In the genomic region with DNA sequence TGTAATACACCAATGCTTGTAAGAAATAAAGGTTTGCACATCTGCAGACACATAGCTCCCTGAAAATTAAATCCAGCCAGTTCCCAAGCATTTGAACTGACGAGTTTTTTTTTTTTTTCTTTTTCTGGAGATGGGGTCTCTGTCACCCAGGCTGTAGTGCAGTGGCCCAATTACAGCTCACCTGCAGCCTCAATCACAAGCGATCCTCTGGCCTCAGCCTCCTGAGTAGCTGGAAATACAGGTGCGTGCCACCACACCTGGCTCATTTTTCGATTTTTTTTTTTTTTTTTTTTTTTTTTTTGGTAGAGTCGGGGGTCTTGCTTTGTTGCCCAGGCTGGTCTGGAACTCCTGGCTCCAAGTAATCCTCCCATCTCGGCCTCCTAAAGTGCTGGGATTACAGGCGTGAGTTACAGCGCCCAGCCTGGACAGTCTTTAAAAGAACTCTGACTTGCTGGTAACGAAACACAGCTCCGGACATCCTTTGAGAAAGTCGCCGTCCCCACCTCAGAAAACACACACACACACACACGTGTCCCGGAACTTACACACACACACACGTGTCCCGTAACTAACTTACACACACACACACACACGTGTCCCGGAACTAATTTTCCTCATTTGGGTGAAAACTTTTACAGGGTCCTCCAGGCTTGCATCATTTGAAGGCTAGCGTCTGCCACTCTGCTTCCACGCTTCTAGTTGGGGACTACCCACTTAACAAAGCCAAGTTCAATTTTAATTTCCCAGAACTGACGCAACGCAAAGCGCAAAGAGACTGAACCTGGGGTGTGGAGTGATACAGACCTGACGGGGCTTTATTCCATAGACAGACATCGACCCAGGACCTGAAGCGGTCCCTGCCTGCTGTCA, we compare ENCODE assay signal across 8 cellular contexts. TPM values are rescaled to one million over a fixed set of nuclear protein-coding genes. Genes with fewer than 3 reads are reported as not detected.
DNase-seq lines count a peak whose midpoint lies in the region; ATAC-seq, FAIRE-seq and TF ChIP-seq lines count a peak whose summit lies in the region.

No MANE protein-coding gene starts in this region.

- peak; percentile 25 for ATAC-seq in HG02973 (IDR thresholded peaks at IDR 0.05; ENCODE audit: unreplicated experiment)

- H3K4me1 ChIP-seq in iPS DF 6.9 (ENCODE audit: control insufficient read depth, insufficient read depth, low read length), result no peaks in the 10 kb centered on the region
- H3K4me1 ChIP-seq in skeletal muscle satellite cell (ENCODE audit: control insufficient read depth, insufficient read depth, low read length), result peaks cover 13% of the 10 kb centered on the region

- H3K4me2 ChIP-seq in skeletal muscle satellite cell (ENCODE audit: low read length), result peak overlapping the region; percentile 90

- H3K27me3 ChIP-seq in iPS DF 6.9 (ENCODE audit: control insufficient read depth, insufficient read depth, low read length) (no peaks in the 10 kb centered on the region), skeletal muscle satellite cell (ENCODE audit: control insufficient read depth, insufficient read depth, low read length) (no peaks in the 10 kb centered on the region)

- no peak for FAIRE-seq in GM18507 (lab: Jason Lieb, UNC)

- H3K27ac ChIP-seq in iPS DF 6.9 (ENCODE audit: low read length), result no peak overlapping the region

- H3K36me3 ChIP-seq in iPS DF 6.9 (ENCODE audit: control insufficient read depth, insufficient read depth, low read length) (peaks cover 3% of the 10 kb centered on the region; the same call in 1 of the 2 replicates), skeletal muscle satellite cell (ENCODE audit: insufficient read depth, low read length) (no peaks in the 10 kb centered on the region)

- DNase-seq in AG20443 (ENCODE audit: low spot score) (peak; percentile 16), GM18507 (ENCODE audit: extremely low spot score, insufficient read length, low read depth) (peak; percentile 4), NCI-H69 (lab: John Stamatoyannopoulos, UW) (peak; percentile 54), astrocyte of the cerebellum (ENCODE audit: low read depth) (no peak), iPS DF 6.9 (ENCODE audit: low read depth, low spot score) (no peak), posterior cingulate gyrus (no peak)

- peak overlapping the region; percentile 87 for H3K4me3 ChIP-seq in astrocyte of the cerebellum (ENCODE audit: low read depth, low read length)
- peak overlapping the region; percentile 89 for H3K4me3 ChIP-seq in iPS DF 6.9 (ENCODE audit: low read length)
- H3K4me3 ChIP-seq in skeletal muscle satellite cell (ENCODE audit: low read length), result peak overlapping the region; percentile 97

- in situ Hi-C loops in astrocyte of the cerebellum (cut with HindIII; ENCODE audit: low sequenced_read_pairs), result no loop called here

- peak overlapping the region; percentile 82 for H3K9ac ChIP-seq in skeletal muscle satellite cell (ENCODE audit: low read depth, low read length)

- no peak for TF ChIP-seq CTCF in astrocyte of the cerebellum (IDR thresholded peaks at IDR 0.05; ENCODE audit: low read depth, low read length, missing control alignments)

- no CpG with 5 or more reads among the region's 26 CpGs for WGBS in iPS DF 6.9 (ENCODE audit: insufficient coverage, insufficient read length)

- H3K9me3 ChIP-seq in iPS DF 6.9 (ENCODE audit: control insufficient read depth, insufficient read depth, low read length), result no peaks in the 10 kb centered on the region
- no peaks in the 10 kb centered on the region for H3K9me3 ChIP-seq in skeletal muscle satellite cell (replicated peaks; ENCODE audit: low read length)

- intact Hi-C loops in posterior cingulate gyrus (cut with DNase I), result no loop called here

RNA-seq across cellular contexts. Expression of a gene that starts 18.6 kb away (rescaled TPM):
- total RNA-seq in skeletal muscle satellite cell (2012; rRNA removed), result not detected in 2 replicates

Comparison
In these comparisons a context has a peak if more than half of its experiments do, and no peak if none do; other contexts are left out.
1. DNase-seq: peak in AG20443 (single experiment), GM18507 (single experiment) and NCI-H69 (single experiment); none in astrocyte of the cerebellum (single experiment), iPS DF 6.9 (single experiment) and posterior cingulate gyrus (0 of 10).
2. Peak in every context shown above with its lines, with median percentiles within 50 percentile points of each other: H3K4me3 ChIP-seq.